In genomic region chrX:78650906-78651437, GRCh38 we compare ENCODE assay signal across 8 cellular contexts. TPM values are rescaled to one million over a fixed set of nuclear protein-coding genes. Genes with fewer than 3 reads are reported as not detected.
DNase-seq lines count a peak whose midpoint lies in the region; ATAC-seq and TF ChIP-seq lines count a peak whose summit lies in the region.

No MANE protein-coding gene starts in this region.

- 58 to 71% methylated on average over 5 of the region's 5 CpGs for WGBS in body of pancreas, 2 donors

- H3K4me1 Mint-ChIP-seq in WTC11, result peaks cover 7% of the 10 kb centered on the region
- peaks cover 9 to 19% of the 10 kb centered on the region in 2 donors for H3K4me1 Mint-ChIP-seq in stimulated activated naive B cell treated with anti-CD40 and anti-IgM and Interleukin-4, amounts not matched to agents 10 μg/mL and 1 μg/mL and 100 μg/mL, for 72 hours

- H3K27ac ChIP-seq in body of pancreas (no peak overlapping the region), dorsolateral prefrontal cortex (no peak overlapping the region)

- H3K27ac Mint-ChIP-seq in WTC11, result peak overlapping the region; percentile 55; the same call in 1 of the 2 replicates
- no peak overlapping the region for H3K27ac Mint-ChIP-seq in stimulated activated naive B cell treated with anti-CD40 and anti-IgM and Interleukin-4, amounts not matched to agents 10 μg/mL and 1 μg/mL and 100 μg/mL, for 72 hours

- H3K4me1 ChIP-seq in body of pancreas, result no peaks in the 10 kb centered on the region

- in situ Hi-C loops in ACHN (cut with HindIII; ENCODE audit: low pct_ligation_motif_present, low pct_unique_long_range_greater_than_20kb, low sequenced_read_pairs), result no loop called here

- POLR2A ChIA-PET in WTC11 (lab: Charles Lee), result no interaction called here

- no peak overlapping the region for H3K4me3 ChIP-seq in body of pancreas
- H3K4me3 ChIP-seq in dorsolateral prefrontal cortex, result no peak overlapping the region

- H3K9me3 Mint-ChIP-seq in WTC11, result peaks cover 16% of the 10 kb centered on the region
- peaks cover 11 to 15% of the 10 kb centered on the region in 2 donors for H3K9me3 Mint-ChIP-seq in stimulated activated naive B cell treated with anti-CD40 and anti-IgM and Interleukin-4, amounts not matched to agents 10 μg/mL and 1 μg/mL and 100 μg/mL, for 72 hours

- H3K9me3 ChIP-seq in body of pancreas, result no peaks in the 10 kb centered on the region

- TF ChIP-seq POLR2A in body of pancreas (IDR thresholded peaks at IDR 0.05), result no peak

- no peaks in the 10 kb centered on the region for H3K27me3 Mint-ChIP-seq in WTC11 (ENCODE audit: low read depth)
- H3K27me3 Mint-ChIP-seq in stimulated activated naive B cell treated with anti-CD40 and anti-IgM and Interleukin-4, amounts not matched to agents 10 μg/mL and 1 μg/mL and 100 μg/mL, for 72 hours, result peaks cover 0 to 4% of the 10 kb centered on the region in 2 donors

- intact Hi-C loops in body of pancreas (cut with DNase I), result no loop called here
- intact Hi-C loops in dorsolateral prefrontal cortex (cut with DNase I), result no loop called here

- ATAC-seq in GM19324 (IDR thresholded peaks at IDR 0.05; ENCODE audit: low FRiP score, unreplicated experiment) (peak; percentile 53), HG03196 (IDR thresholded peaks at IDR 0.05; ENCODE audit: unreplicated experiment) (peak; percentile 71), WTC11 (no peak), body of pancreas (no peak)
- peak; percentile 79 to 87 for ATAC-seq in stimulated activated naive B cell treated with anti-CD40 and anti-IgM and Interleukin-4, amounts not matched to agents 10 μg/mL and 1 μg/mL and 100 μg/mL, for 72 hours (replicated peaks)

- H3K27me3 ChIP-seq in body of pancreas, result no peaks in the 10 kb centered on the region
- peaks cover 0 to 41% (median 10%) of the 10 kb centered on the region in 45 donors for H3K27me3 ChIP-seq in dorsolateral prefrontal cortex

- no peaks in the 10 kb centered on the region for H3K36me3 ChIP-seq in body of pancreas (replicated peaks in 1 of 2; ENCODE audit: insufficient read depth in 1 of 2, low read depth in 2 of 2)

- H3K36me3 Mint-ChIP-seq in WTC11, result peaks cover 4% of the 10 kb centered on the region; the same call in 1 of the 2 replicates
- H3K36me3 Mint-ChIP-seq in stimulated activated naive B cell treated with anti-CD40 and anti-IgM and Interleukin-4, amounts not matched to agents 10 μg/mL and 1 μg/mL and 100 μg/mL, for 72 hours, result peaks cover 0 to 5% of the 10 kb centered on the region in 2 donors

- DNase-seq in ACHN (peak; percentile 14), WTC11 (ENCODE audit: low spot score) (no peak), body of pancreas (no peak), dorsolateral prefrontal cortex (no peak), cortex of kidney (lab: John Stamatoyannopoulos, UW) (no peak)
- DNase-seq in stimulated activated naive B cell treated with anti-CD40 and anti-IgM and Interleukin-4, amounts not matched to agents 10 μg/mL and 1 μg/mL and 100 μg/mL, for 72 hours, result no peak

- H3K4me3 Mint-ChIP-seq in WTC11, result no peak overlapping the region
- peak overlapping the region; percentile 7 to 64 for H3K4me3 Mint-ChIP-seq in stimulated activated naive B cell treated with anti-CD40 and anti-IgM and Interleukin-4, amounts not matched to agents 10 μg/mL and 1 μg/mL and 100 μg/mL, for 72 hours

- TF ChIP-seq CTCF in WTC11 (IDR thresholded peaks at IDR 0.05) (no peak), body of pancreas (IDR thresholded peaks at IDR 0.05) (no peak), dorsolateral prefrontal cortex (IDR thresholded peaks at IDR 0.05 in 54 of 56, conservative IDR thresholded peaks at IDR 0.05 in 2 of 56; ENCODE audit: low read depth in 1 of 56, partially characterized antibody in 56 of 56) (no peak)

- CTCF ChIA-PET in WTC11 (lab: Charles Lee), result no interaction called here

TF ChIP-seq in WTC11, 78 proteins besides CTCF, POLR2A, EP300 and RAD21:
- TF ChIP-seq IRF2 (CRISPR knock-in tag; IDR thresholded peaks at IDR 0.05; ENCODE audit: borderline replicate concordance, low read depth), result no peak
- TF ChIP-seq JUN (CRISPR knock-in tag; IDR thresholded peaks at IDR 0.05), result no peak
- TF ChIP-seq CREB1 (CRISPR knock-in tag; IDR thresholded peaks at IDR 0.05), result no peak

RNA-seq across cellular contexts. Expression of gene RTL3, which starts 8.2 kb away (rescaled TPM):
- not detected in 3 replicates for total RNA-seq in WTC11 (2021)
- under 1 TPM in 1 of 2 donors, not detected in 1; 0.52 TPM for total RNA-seq in body of pancreas
- under 1 TPM in 11 of 120 experiments, not detected in 109; 0.16 to 0.43 (median 0.21) TPM for total RNA-seq in dorsolateral prefrontal cortex

Comparison
In these comparisons a context has a peak if more than half of its experiments do, and no peak if none do; other contexts are left out.
1. ATAC-seq: peak in GM19324 (single experiment), HG03196 (single experiment) and stimulated activated naive B cell treated with anti-CD40 and anti-IgM and Interleukin-4, amounts not matched to agents 10 μg/mL and 1 μg/mL and 100 μg/mL, for 72 hours (2 of 2); none in WTC11 (single experiment) and body of pancreas (single experiment).